ENCODE assay signal across 12 cellular contexts in the genomic region with DNA sequence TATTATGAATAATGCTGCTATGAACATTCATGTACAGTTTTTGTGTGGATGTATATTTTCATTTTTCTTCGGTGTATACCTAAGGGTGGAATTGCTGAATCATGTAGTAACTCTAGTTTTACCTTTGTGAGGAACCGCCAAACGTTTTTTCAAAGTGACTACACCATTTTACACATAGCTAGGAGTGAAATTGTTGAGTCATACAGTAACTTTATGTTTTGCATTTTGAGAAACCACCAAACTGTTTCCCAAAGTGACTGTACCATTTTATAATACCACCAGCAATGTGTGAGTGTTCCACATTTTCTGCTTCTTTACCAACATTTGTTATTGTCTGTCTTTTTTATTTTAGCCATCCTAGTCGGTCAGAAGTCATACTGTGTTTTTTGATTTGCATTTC. TPM values are rescaled to one million over a fixed set of nuclear protein-coding genes. Genes with fewer than 3 reads are reported as not detected.
DNase-seq lines count a peak whose midpoint lies in the region; ATAC-seq, FAIRE-seq and TF ChIP-seq lines count a peak whose summit lies in the region.
"Had no signal": no experiment of that assay in that cellular context is flagged by ENCODE, and none has a peak within 500 bp of the region (broad histone marks: within the 10 kb centered on the region; RNA-seq: fewer than 3 reads in every experiment).

No MANE protein-coding gene starts in this region.

- H3K9me3 ChIP-seq in GM12878 (replicated peaks; ENCODE audit: control insufficient read depth, insufficient read depth, low read length): peaks cover 4% of the 10 kb centered on the region; the same call in 2 of the 3 replicates

- FAIRE-seq in GM12878 (lab: Jason Lieb, UNC): no peak
- FAIRE-seq: small intestine had no signal

- H3K4me1 ChIP-seq in GM12878 (ENCODE audit: control insufficient read depth, insufficient read depth, low read length): no peaks in the 10 kb centered on the region

- no peak overlapping the region for H3K27ac ChIP-seq in GM12878 (ENCODE audit: control insufficient read depth, insufficient read depth)

- H3K4me3 ChIP-seq in GM12878: no peak overlapping the region

- no peaks in the 10 kb centered on the region for H3K36me3 ChIP-seq in GM12878 (ENCODE audit: control insufficient read depth in 2 of 2, insufficient read depth in 2 of 2, low read length in 1 of 2)

- TF ChIP-seq CTCF in GM12878 (IDR thresholded peaks at IDR 0.05 in 2 of 3, conservative IDR thresholded peaks at IDR 0.05 in 1 of 3; ENCODE audit: control insufficient read depth in 2 of 3, extremely low read depth in 1 of 3, insufficient read depth in 1 of 3, low read depth in 3 of 3, low read length in 3 of 3): no peak

- no peak for TF ChIP-seq POLR2A in GM12878 (IDR thresholded peaks at IDR 0.05; ENCODE audit: low read depth, low read length)

- no peaks in the 10 kb centered on the region for H3K27me3 ChIP-seq in GM12878 (replicated peaks in 1 of 2; ENCODE audit: control insufficient read depth in 2 of 2, insufficient read depth in 2 of 2, low read length in 1 of 2)

- WGBS in GM12878 (ENCODE audit: insufficient coverage, insufficient replicate concordance, low lambda C conversion rate, missing lambda C conversion rate): under 1% methylated on average over 4 of the region's 4 CpGs

- POLR2A ChIA-PET in GM12878 (lab: Charles Lee): no interaction called here

- H3K79me2 ChIP-seq in GM12878 (ENCODE audit: control insufficient read depth, insufficient read depth, low read length): no peaks in the 10 kb centered on the region

- ATAC-seq in GM18870 (IDR thresholded peaks at IDR 0.05; ENCODE audit: unreplicated experiment) (peak; percentile 95), GM21515 (IDR thresholded peaks at IDR 0.05; ENCODE audit: unreplicated experiment) (peak; percentile 75), HG03064 (IDR thresholded peaks at IDR 0.05; ENCODE audit: low read depth, unreplicated experiment) (peak; percentile 78), GM12878 (peak; percentile 94)

- DNase-seq in GM12878 (ENCODE audit: low read depth, low spot score): peak; percentile 38
- DNase-seq in SIG-M5 (lab: John Stamatoyannopoulos, UW): no peak
- no peak for DNase-seq in GM19238 (ENCODE audit: insufficient read length, low spot score)
- no peak for DNase-seq in activated gamma-delta T cell treated with Interleukin-2 at 50 U/mL for 16 hours
- DNase-seq in stimulated activated CD4-positive, alpha-beta T cell treated with anti-CD3 and anti-CD28 coated beads, Interleukin-15, amount 100 ng/mL, for 24 hours: no peak
- DNase-seq: DND-41, NCI-H1048, small intestine had no signal

- RAD21 ChIA-PET in GM12878 (lab: Charles Lee; ENCODE audit: unreplicated experiment): no interaction called here

- no peak for TF ChIP-seq RAD21 in GM12878 (IDR thresholded peaks at IDR 0.05; ENCODE audit: insufficient read depth, low read depth, low read length)

- H2AFZ ChIP-seq in GM12878 (ENCODE audit: control insufficient read depth, low read depth, low read length): no peak overlapping the region

- intact Hi-C loops in GM12878 (cut with micrococcal nuclease; ENCODE audit: unreplicated experiment): no loop called here

- no peak overlapping the region for H3K9ac ChIP-seq in GM12878 (ENCODE audit: control insufficient read depth, insufficient read depth, low read length)

- CTCF ChIA-PET in GM12878 (lab: Yijun Ruan, JAX): interaction anchor here (1.4 kb wide), 1 partner anchor 156 kb away, joined by 5 read pairs; no protein-coding TSS in a partner anchor

- in situ Hi-C loops in GM12878 (cut with MboI): loop anchor here (5.0 kb wide), 1 partner anchor 153 kb away; no protein-coding TSS in a partner anchor

- TF ChIP-seq EP300 in GM12878 (IDR thresholded peaks at IDR 0.05; ENCODE audit: borderline replicate concordance in 1 of 2, control insufficient read depth in 1 of 2, low read depth in 2 of 2, low read length in 2 of 2): peak in 1 of 2 experiments; percentile 44; a peak in 1 of 4 replicates

- BruUV-seq in GM12878 (replicated peaks; lab: Mats Ljungman, UMichigan): no TSS peak

- H3K4me2 ChIP-seq in GM12878 (ENCODE audit: control insufficient read depth, insufficient read depth): no peak overlapping the region

- H4K20me1 ChIP-seq in GM12878 (ENCODE audit: control insufficient read depth, insufficient read depth): no peaks in the 10 kb centered on the region

- SMC1A ChIA-PET in GM12878 (lab: Charles Lee; ENCODE audit: uncharacterized antibody, unreplicated experiment): interaction anchor here (0.6 to 1.9 kb wide), 4 partner anchors 9 to 356 kb away, joined by 3 to 4 read pairs (median 3); no protein-coding TSS in a partner anchor

TF ChIP-seq in GM12878, 131 proteins besides CTCF, POLR2A, EP300 and RAD21 (continues in another document):
- TF ChIP-seq IRF4 (IDR thresholded peaks at IDR 0.05; ENCODE audit: low read depth, low read length) (peak; percentile 80), BHLHE40 (IDR thresholded peaks at IDR 0.05; ENCODE audit: borderline replicate concordance in 1 of 2, low read depth in 2 of 2, low read length in 1 of 2) (peak in 1 of 2 experiments; percentile 29; a peak in 1 of 4 replicates), ATF2 (IDR thresholded peaks at IDR 0.05; ENCODE audit: low read length) (no peak), MEF2A (IDR thresholded peaks at IDR 0.05; ENCODE audit: insufficient read depth, low read depth, low read length) (0 out of 2 replicates have a peak, but pooled peaks have one; percentile 26), IKZF2 (IDR thresholded peaks at IDR 0.05) (peak; percentile 34 to 57; a peak in 2 of 4 replicates), MTA2 (IDR thresholded peaks at IDR 0.05; ENCODE audit: low read depth) (peak; percentile 45; the same call in 1 of the 2 replicates), FOXM1 (IDR thresholded peaks at IDR 0.05; ENCODE audit: low read depth, low read length) (0 out of 2 replicates have a peak, but pooled peaks have one; percentile 36), POU2F2 (IDR thresholded peaks at IDR 0.05; ENCODE audit: borderline replicate concordance, low read depth, low read length) (peak; percentile 73; the same call in 2 of the 3 replicates), BACH1 (IDR thresholded peaks at IDR 0.05; ENCODE audit: borderline replicate concordance) (peak; percentile 98), CBX3 (IDR thresholded peaks at IDR 0.05; ENCODE audit: borderline replicate concordance, low read depth) (no peak), JUNB (IDR thresholded peaks at IDR 0.05) (peak; percentile 89), CBX5 (IDR thresholded peaks at IDR 0.05; ENCODE audit: low read depth) (peak; percentile 83; the same call in 1 of the 2 replicates)
- TF ChIP-seq, protein P1, sequence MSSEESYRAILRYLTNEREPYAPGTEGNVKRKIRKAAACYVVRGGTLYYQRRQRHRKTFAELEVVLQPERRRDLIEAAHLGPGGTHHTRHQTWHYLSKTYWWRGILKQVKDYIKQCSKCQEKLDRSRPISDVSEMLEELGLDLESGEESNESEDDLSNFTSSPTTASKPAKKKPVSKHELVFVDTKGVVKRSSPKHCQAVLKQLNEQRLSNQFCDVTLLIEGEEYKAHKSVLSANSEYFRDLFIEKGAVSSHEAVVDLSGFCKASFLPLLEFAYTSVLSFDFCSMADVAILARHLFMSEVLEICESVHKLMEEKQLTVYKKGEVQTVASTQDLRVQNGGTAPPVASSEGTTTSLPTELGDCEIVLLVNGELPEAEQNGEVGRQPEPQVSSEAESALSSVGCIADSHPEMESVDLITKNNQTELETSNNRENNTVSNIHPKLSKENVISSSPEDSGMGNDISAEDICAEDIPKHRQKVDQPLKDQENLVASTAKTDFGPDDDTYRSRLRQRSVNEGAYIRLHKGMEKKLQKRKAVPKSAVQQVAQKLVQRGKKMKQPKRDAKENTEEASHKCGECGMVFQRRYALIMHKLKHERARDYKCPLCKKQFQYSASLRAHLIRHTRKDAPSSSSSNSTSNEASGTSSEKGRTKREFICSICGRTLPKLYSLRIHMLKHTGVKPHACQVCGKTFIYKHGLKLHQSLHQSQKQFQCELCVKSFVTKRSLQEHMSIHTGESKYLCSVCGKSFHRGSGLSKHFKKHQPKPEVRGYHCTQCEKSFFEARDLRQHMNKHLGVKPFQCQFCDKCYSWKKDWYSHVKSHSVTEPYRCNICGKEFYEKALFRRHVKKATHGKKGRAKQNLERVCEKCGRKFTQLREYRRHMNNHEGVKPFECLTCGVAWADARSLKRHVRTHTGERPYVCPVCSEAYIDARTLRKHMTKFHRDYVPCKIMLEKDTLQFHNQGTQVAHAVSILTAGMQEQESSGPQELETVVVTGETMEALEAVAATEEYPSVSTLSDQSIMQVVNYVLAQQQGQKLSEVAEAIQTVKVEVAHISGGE (CRISPR knock-in tag; IDR thresholded peaks at IDR 0.05): no peak

RNA-seq across cellular contexts. Expression of gene TPH2, which starts 3.1 kb away (rescaled TPM):
- not detected in 2 replicates for total RNA-seq in GM12878 (2013; cell fraction: nucleolus; rRNA removed)
- total RNA-seq in GM12878 (2014; rRNA removed): not detected in 2 replicates
- total RNA-seq in GM12878 (2014; rRNA removed; fragmentation: Illumina TruSeq; extraction: Trizol): not detected in 2 replicates
- not detected in 2 replicates for total RNA-seq in GM12878 (2021)
- not detected for polyA plus RNA-seq in GM12878 (2011; ENCODE audit: low read depth)
- polyA plus RNA-seq in GM12878 (2011; rRNA removed): not detected in 2 replicates
- polyA plus RNA-seq in GM12878 (2011; cell fraction: cytosol; rRNA removed): not detected in 2 replicates
- polyA plus RNA-seq in GM12878 (2011; cell fraction: nucleus; rRNA removed): 0.18 TPM in 1 of 2 replicates, not detected in the other
- polyA plus RNA-seq in GM12878 (2012): not detected in 2 replicates
- not detected in 2 replicates for polyA plus RNA-seq in GM12878 (2014; fragmentation: Illumina TruSeq; extraction: Trizol)
- not detected for polyA plus RNA-seq in GM12878 (2014; fragmentation: Nextera tagmentation; extraction: Ambion mirVana)
- polyA plus RNA-seq in GM12878 (2014; rRNA removed): not detected in 2 replicates
- not detected for polyA plus RNA-seq in GM12878 (2016; fragmentation: Nextera tagmentation; extraction: Ambion mirVana)
- polyA minus RNA-seq in GM12878 (2011; rRNA and poly(A)+ RNA removed): 0.73 TPM in 1 of 2 replicates, not detected in the other
- not detected in 2 replicates for polyA minus RNA-seq in GM12878 (2011; cell fraction: cytosol; rRNA and poly(A)+ RNA removed)
- 0.24 and 0.48 TPM in 2 replicates for polyA minus RNA-seq in GM12878 (2011; cell fraction: nucleus; rRNA and poly(A)+ RNA removed)
- polyA plus RNA-seq: adipose tissue, small intestine had no signal
